6 cellular contexts compared by ENCODE assay signal in genomic region chr6:30615958-30616810, GRCh38. TPM values are rescaled to one million over a fixed set of nuclear protein-coding genes. Genes with fewer than 3 reads are reported as not detected.
DNase-seq lines count a peak whose midpoint lies in the region; ATAC-seq and TF ChIP-seq lines count a peak whose summit lies in the region.

No MANE protein-coding gene starts in this region.

- H4K20me1 ChIP-seq in PC-9 (ENCODE audit: insufficient read depth) = peaks cover 24% of the 10 kb centered on the region; the same call in 1 of the 2 replicates

- intact Hi-C loops in PC-9 (cut with micrococcal nuclease; ENCODE audit: unreplicated experiment) = loop anchor here (1.0 to 2.0 kb wide), 3 partner anchors 25 to 71 kb away; partner anchors contain the start of genes ABCF1 and PPP1R18

- ATAC-seq in GM18520 (IDR thresholded peaks at IDR 0.05; ENCODE audit: unreplicated experiment) = no peak
- ATAC-seq in HG03039 (IDR thresholded peaks at IDR 0.05; ENCODE audit: unreplicated experiment) = no peak

- WGBS in trophoblast cell (ENCODE audit: extremely low coverage, insufficient coverage, insufficient read length) = 100% methylated on average over 1 of the region's 10 CpGs

- H3K4me1 ChIP-seq in HEK293 (ENCODE audit: control insufficient read depth, insufficient read depth, low read length) (peaks cover 18% of the 10 kb centered on the region), PC-9 (replicated peaks; ENCODE audit: insufficient read depth) (peaks cover 35% of the 10 kb centered on the region), trophoblast cell (ENCODE audit: control insufficient read depth in 1 of 2, insufficient read depth in 2 of 2, low read length in 2 of 2) (peaks cover 3 to 6% of the 10 kb centered on the region in 2 experiments)

- H3K36me3 ChIP-seq in HEK293 (ENCODE audit: control insufficient read depth in 2 of 2, insufficient read depth in 1 of 2, low read length in 2 of 2) (peaks cover 11 to 37% of the 10 kb centered on the region in 2 experiments; a peak in 2 of 3 replicates), PC-9 (ENCODE audit: low read depth) (peaks cover 27% of the 10 kb centered on the region), trophoblast cell (ENCODE audit: control insufficient read depth in 1 of 2, insufficient read depth in 2 of 2, low read length in 2 of 2) (peaks cover 9 to 18% of the 10 kb centered on the region in 2 experiments)

- H3K27me3 ChIP-seq in PC-9 (ENCODE audit: insufficient read depth, low read depth) (no peaks in the 10 kb centered on the region), trophoblast cell (ENCODE audit: insufficient read depth, low read length) (no peaks in the 10 kb centered on the region)

- H4K91ac ChIP-seq in trophoblast cell (ENCODE audit: low read depth, low read length) = peak overlapping the region; percentile 89

- peaks cover 49% of the 10 kb centered on the region for H3K79me2 ChIP-seq in PC-9 (ENCODE audit: low read depth)
- H3K79me2 ChIP-seq in trophoblast cell (ENCODE audit: control insufficient read depth, insufficient read depth, low read length, poor library complexity) = peaks cover 15% of the 10 kb centered on the region

- CTCF ChIA-PET in HEK293 (lab: Yijun Ruan, JAX) = interaction anchor here (0.6 to 2.0 kb wide), 5 partner anchors 19 to 131 kb away, joined by 3 to 7 read pairs (median 6); no protein-coding TSS in a partner anchor
- CTCF ChIA-PET in PC-9 (lab: Charles Lee) = interaction anchor here (3.6 kb wide), 1 partner anchor 75 kb away, joined by 8 read pairs; no protein-coding TSS in a partner anchor

- H3K9me3 ChIP-seq in HEK293 (ENCODE audit: control insufficient read depth, insufficient read depth, low read depth, low read length) = no peaks in the 10 kb centered on the region
- H3K9me3 ChIP-seq in PC-9 (ENCODE audit: insufficient read depth, low read depth) = no peaks in the 10 kb centered on the region
- H3K9me3 ChIP-seq in trophoblast cell (ENCODE audit: insufficient read depth, low read depth, low read length) = no peaks in the 10 kb centered on the region

- peak overlapping the region; percentile 92 for H2AK5ac ChIP-seq in trophoblast cell (ENCODE audit: low read length)

- H2BK5ac ChIP-seq in trophoblast cell (ENCODE audit: low read depth, low read length, poor library complexity) = peak overlapping the region; percentile 82

- no peak overlapping the region for H3K23ac ChIP-seq in trophoblast cell (ENCODE audit: low read length)

- H2AFZ ChIP-seq in PC-9 (no peak overlapping the region), trophoblast cell (ENCODE audit: insufficient read depth, low read length, poor library complexity) (no peak overlapping the region)

- TF ChIP-seq CTCF in HEK293 (tag by site-specific recombination; IDR thresholded peaks at IDR 0.05) (no peak), PC-9 (conservative IDR thresholded peaks at IDR 0.05) (no peak)

- no TSS peak for BruUV-seq in PC-9 (replicated peaks; lab: Mats Ljungman, UMichigan)

- POLR2A ChIA-PET in HEK293 (lab: Yijun Ruan, JAX) = interaction anchor here (0.6 to 4.8 kb wide), 30 partner anchors 10 to 498 kb away, joined by 3 to 197 read pairs (median 6); partner anchors contain the start of genes ABCF1, ATAT1, C6orf136 and DHX16
- POLR2A ChIA-PET in PC-9 (lab: Charles Lee; ENCODE audit: unreplicated experiment) = interaction anchor here (0.6 kb wide), 2 partner anchors 111 to 158 kb away, joined by 5 to 7 read pairs; no protein-coding TSS in a partner anchor

- H3K4me2 ChIP-seq in PC-9 (peak overlapping the region; percentile 98), trophoblast cell (ENCODE audit: low read length) (peak overlapping the region; percentile 59)

- H3K4me3 ChIP-seq in HEK293 (ENCODE audit: low read depth, low read length) = peak overlapping the region; percentile 74
- H3K4me3 ChIP-seq in PC-9 = peak overlapping the region; percentile 87
- peak overlapping the region; percentile 85 for H3K4me3 ChIP-seq in trophoblast cell (ENCODE audit: low read depth, low read length)

- H4K8ac ChIP-seq in trophoblast cell (ENCODE audit: low read depth, low read length) = peak overlapping the region; percentile 94

- H2BK120ac ChIP-seq in trophoblast cell (ENCODE audit: insufficient read depth, low read length, poor library complexity) = peak overlapping the region; percentile 68

- peak overlapping the region; percentile 88 for H3K14ac ChIP-seq in trophoblast cell (ENCODE audit: low read length)

- peaks cover 75% of the 10 kb centered on the region for H3F3A ChIP-seq in PC-9 (ENCODE audit: insufficient read depth, low read depth)

- peaks cover 16% of the 10 kb centered on the region for H3K79me1 ChIP-seq in trophoblast cell (ENCODE audit: low read length)

- H3K9ac ChIP-seq in trophoblast cell (ENCODE audit: low read length) = peak overlapping the region; percentile 98

- H2BK12ac ChIP-seq in trophoblast cell (ENCODE audit: low read length) = no peak overlapping the region

- no peaks in the 10 kb centered on the region for H3K9me2 ChIP-seq in PC-9 (ENCODE audit: insufficient read depth)

- peak overlapping the region; percentile 74 for H3K18ac ChIP-seq in trophoblast cell (ENCODE audit: low read length)

- H3K4ac ChIP-seq in trophoblast cell (ENCODE audit: low read depth, low read length) = peak overlapping the region; percentile 97

- DNase-seq in PC-9 = no peak
- DNase-seq in effector CD8-positive, alpha-beta T cell (lab: John Stamatoyannopoulos, UW) = peak; percentile 11
- peak; percentile 33 to 56 for DNase-seq in trophoblast cell

- peak overlapping the region; percentile 89 for H4K12ac ChIP-seq in trophoblast cell (ENCODE audit: low read depth, low read length)

- H3K27ac ChIP-seq in HEK293 (ENCODE audit: extremely low read depth, low read depth, low read length) (peak overlapping the region; percentile 65), PC-9 (peak overlapping the region; percentile 86), trophoblast cell (ENCODE audit: low read depth, low read length) (peak overlapping the region; percentile 90)

TF ChIP-seq in HEK293, 187 proteins besides CTCF, POLR2A, EP300 and RAD21 (continues in another document):
- TF ChIP-seq BCL11B (tag by site-specific recombination; IDR thresholded peaks at IDR 0.05; ENCODE audit: low read depth) (0 out of 2 replicates have a peak, but pooled peaks have one; percentile 7), ZBTB21 (tag by site-specific recombination; IDR thresholded peaks at IDR 0.05) (no peak), ZNF121 (tag by site-specific recombination; IDR thresholded peaks at IDR 0.05) (no peak), ZNF138 (tag by site-specific recombination; IDR thresholded peaks at IDR 0.05; ENCODE audit: borderline replicate concordance) (no peak), ZNF335 (tag by site-specific recombination; conservative IDR thresholded peaks at IDR 0.05) (peak; percentile 36), ZNF561 (tag by site-specific recombination; IDR thresholded peaks at IDR 0.05; ENCODE audit: borderline replicate concordance) (peak; percentile 68; the same call in 1 of the 2 replicates), ZNF658 (tag by site-specific recombination; IDR thresholded peaks at IDR 0.05) (no peak), ZBTB11 (tag by site-specific recombination; conservative IDR thresholded peaks at IDR 0.05; ENCODE audit: low read depth) (no peak), ZNF10 (tag by site-specific recombination; IDR thresholded peaks at IDR 0.05) (peak; percentile 74), ZNF777 (tag by site-specific recombination; IDR thresholded peaks at IDR 0.05; ENCODE audit: borderline replicate concordance) (no peak), ZNF449 (tag by site-specific recombination; IDR thresholded peaks at IDR 0.05) (0 out of 2 replicates have a peak, but pooled peaks have one; percentile 10), ZEB2 (tag by site-specific recombination; IDR thresholded peaks at IDR 0.05) (peak; percentile 48; the same call in 1 of the 2 replicates)

RNA-seq across cellular contexts. Expression of gene PPP1R10, which starts 0.9 kb away (rescaled TPM):
- 47.6 and 69.5 TPM in 2 replicates for total RNA-seq in PC-9 (2021)
- polyA plus RNA-seq in trophoblast cell (2013) = 153 and 155 TPM in 2 replicates

RNA-seq across cellular contexts. Expression of gene MRPS18B, which starts 1.5 kb away (rescaled TPM):
- total RNA-seq in PC-9 (2021) = 65.2 and 86.8 TPM in 2 replicates
- 35.8 and 36.9 TPM in 2 replicates for polyA plus RNA-seq in trophoblast cell (2013)

RNA-seq across cellular contexts. Expression of gene ATAT1, which starts 10.5 kb away (rescaled TPM):
- 15.1 and 29.4 TPM in 2 replicates for total RNA-seq in PC-9 (2021)
- 25.4 and 28.5 TPM in 2 replicates for polyA plus RNA-seq in trophoblast cell (2013)

RNA-seq across cellular contexts. Expression of gene C6orf136, which starts 30.7 kb away (rescaled TPM):
- 21.2 and 33.3 TPM in 2 replicates for total RNA-seq in PC-9 (2021)
- polyA plus RNA-seq in trophoblast cell (2013) = 17.3 and 18.1 TPM in 2 replicates

RNA-seq across cellular contexts. Expression of gene ABCF1, which starts 44.9 kb away (rescaled TPM):
- total RNA-seq in PC-9 (2021) = 64.0 and 73.7 TPM in 2 replicates
- polyA plus RNA-seq in trophoblast cell (2013) = 67.5 and 68.9 TPM in 2 replicates

Comparison
In these comparisons a context has a peak if more than half of its experiments do, and no peak if none do; other contexts are left out.
1. DNase-seq: peak in effector CD8-positive, alpha-beta T cell (single experiment) and trophoblast cell (2 of 2); none in PC-9 (0 of 2).
2. Peak in every context shown above with its lines, with median percentiles within 50 percentile points of each other: H3K27ac ChIP-seq and H3K4me3 ChIP-seq.